ENCODE assay signal across 17 cellular contexts in the genomic region with DNA sequence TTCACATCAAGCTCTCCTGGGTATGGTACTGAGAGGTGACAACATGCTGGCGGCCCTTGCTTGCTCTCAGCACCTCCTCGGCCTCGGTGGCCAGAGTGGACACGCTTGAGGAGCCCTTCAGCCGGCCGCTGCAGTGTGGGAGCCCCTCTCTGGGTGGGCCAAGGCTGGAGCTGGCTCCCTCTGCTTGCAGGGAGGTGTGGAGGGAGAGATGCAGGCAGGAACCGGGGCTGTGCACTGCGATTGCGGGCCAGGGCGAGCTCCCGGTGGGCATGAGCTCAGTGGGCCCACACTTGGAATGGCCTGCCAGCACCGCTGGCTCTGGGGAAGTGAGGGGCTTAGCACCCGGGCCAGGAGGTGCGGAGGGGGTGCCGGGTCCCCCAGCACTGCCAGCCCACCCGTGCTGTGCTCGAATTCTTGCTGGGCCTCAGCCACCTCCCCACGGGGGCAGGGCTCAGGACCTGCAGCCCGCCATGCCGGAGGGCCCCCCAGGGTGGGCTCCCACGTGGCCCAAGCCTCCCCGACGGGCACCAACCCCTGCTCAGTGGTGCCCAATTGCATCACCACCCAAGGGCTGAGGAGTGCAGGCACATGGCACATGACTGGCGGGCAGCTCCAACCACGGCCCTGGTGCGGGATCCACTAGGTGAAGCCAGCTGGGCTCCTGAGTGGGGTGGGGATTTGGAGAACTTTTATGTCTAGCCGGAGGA.
A peak's percentile ranks its signal among the peaks of the same experiment; 100 is the strongest.
DNase-seq lines count a peak whose midpoint lies in the region; ATAC-seq, FAIRE-seq and TF ChIP-seq lines count a peak whose summit lies in the region.
"Had no signal": no experiment of that assay in that cellular context is flagged by ENCODE, and none has a peak within 500 bp of the region (broad histone marks: within the 10 kb centered on the region; RNA-seq: fewer than 3 reads in every experiment).

No MANE protein-coding gene starts in this region.

- H3K27ac ChIP-seq in RWPE2 (ENCODE audit: poor library complexity, severe bottlenecking), result no peak overlapping the region
- no peak overlapping the region for H3K27ac ChIP-seq in osteoblast (ENCODE audit: low read depth, low read length)
- H3K27ac ChIP-seq: C4-2B, GM23248 had no signal

- no peak overlapping the region for H3K4me3 Mint-ChIP-seq in type B pancreatic cell
- H3K4me3 Mint-ChIP-seq: CD8-positive, alpha-beta T cell had no signal

- H2AFZ ChIP-seq in osteoblast (ENCODE audit: low read length), result no peak overlapping the region
- H2AFZ ChIP-seq: GM23248 had no signal

- H3K79me2 ChIP-seq in osteoblast (ENCODE audit: insufficient read depth, low read length), result no peaks in the 10 kb centered on the region

- H3K4me1 ChIP-seq in RWPE2 (ENCODE audit: insufficient read depth, poor library complexity, severe bottlenecking) (no peaks in the 10 kb centered on the region), osteoblast (ENCODE audit: insufficient read depth, low read length) (no peaks in the 10 kb centered on the region)
- H3K4me1 ChIP-seq: HAP-1 had no signal

- H3K9me3 ChIP-seq in RWPE2 (ENCODE audit: severe bottlenecking), result no peaks in the 10 kb centered on the region
- no peaks in the 10 kb centered on the region for H3K9me3 ChIP-seq in osteoblast (ENCODE audit: low read depth, low read length)
- H3K9me3 ChIP-seq: HAP-1 had no signal

- peak; percentile 1 for DNase-seq in GM12892 (ENCODE audit: insufficient read length)
- DNase-seq in RWPE2 (ENCODE audit: low spot score), result peak; percentile 39
- peak; percentile 31 for DNase-seq in osteoblast (ENCODE audit: insufficient read length, low spot score, missing footprints)
- peak; percentile 68 for DNase-seq in type B pancreatic cell (ENCODE audit: extremely low spot score, unreplicated experiment)
- no peak for DNase-seq in CD1c-positive myeloid dendritic cell (ENCODE audit: extremely low spot score)
- no peak for DNase-seq in hippocampal formation (lab: John Stamatoyannopoulos, UW)
- DNase-seq in activated naive CD4-positive, alpha-beta T cell treated with anti-CD3 and anti-CD28 coated beads, Interleukin-2, amount 50 U/mL, for 16 hours, result no peak
- DNase-seq: ACHN; Calu3; CD8-positive, alpha-beta T cell; DMS79 treated with DMSO at 0.1 percent for 48 hours; GF-D8; GM23248 had no signal

- FAIRE-seq in GM12892 (lab: Jason Lieb, UNC), result no peak
- FAIRE-seq: A204.1, GM19239 had no signal

- H3K36me3 Mint-ChIP-seq in type B pancreatic cell, result no peaks in the 10 kb centered on the region
- H3K36me3 Mint-ChIP-seq: CD8-positive, alpha-beta T cell had no signal

- TF ChIP-seq CTCF in RWPE2 (IDR thresholded peaks at IDR 0.05; ENCODE audit: poor library complexity, severe bottlenecking) (no peak), osteoblast (IDR thresholded peaks at IDR 0.05; ENCODE audit: extremely low read depth, low read depth, low read length) (no peak), type B pancreatic cell (conservative IDR thresholded peaks at IDR 0.05) (no peak)

- H3K4me3 ChIP-seq in RWPE2 (ENCODE audit: severe bottlenecking) (no peak overlapping the region), osteoblast (ENCODE audit: insufficient read depth, low read length) (no peak overlapping the region)
- H3K4me3 ChIP-seq: GM23248, HAP-1 had no signal

- no peaks in the 10 kb centered on the region for H3K27me3 ChIP-seq in RWPE2 (ENCODE audit: insufficient read depth, poor library complexity, severe bottlenecking)
- H3K27me3 ChIP-seq in osteoblast (ENCODE audit: insufficient read depth, low read length), result no peaks in the 10 kb centered on the region

- no peaks in the 10 kb centered on the region for H3K27me3 Mint-ChIP-seq in type B pancreatic cell

- no peaks in the 10 kb centered on the region for H4K20me1 ChIP-seq in osteoblast (ENCODE audit: insufficient read depth, low read length)

- no peak for TF ChIP-seq POLR2A in GM12892 (IDR thresholded peaks at IDR 0.05; ENCODE audit: low read depth, low read length)

- H3K4me1 Mint-ChIP-seq in type B pancreatic cell (ENCODE audit: unreplicated experiment), result peaks cover 4% of the 10 kb centered on the region

- no peak overlapping the region for H3K4me2 ChIP-seq in osteoblast (ENCODE audit: insufficient read depth, low read length)

- no peak overlapping the region for H3K27ac Mint-ChIP-seq in type B pancreatic cell
- H3K27ac Mint-ChIP-seq: CD8-positive, alpha-beta T cell had no signal

- no peak for ATAC-seq in RWPE2 (ENCODE audit: low read depth)
- ATAC-seq: CD8-positive, alpha-beta T cell had no signal

- H3K36me3 ChIP-seq in RWPE2 (ENCODE audit: low read depth) (no peaks in the 10 kb centered on the region), osteoblast (ENCODE audit: insufficient read depth, low read length) (no peaks in the 10 kb centered on the region)
- H3K36me3 ChIP-seq: HAP-1 had no signal

- H3K9me3 Mint-ChIP-seq in type B pancreatic cell, result peaks cover 4% of the 10 kb centered on the region

Comparison
In these comparisons a context has a peak if more than half of its experiments do, and no peak if none do; other contexts are left out.
1. DNase-seq: peak in GM12892 (single experiment), RWPE2 (single experiment), osteoblast (single experiment) and type B pancreatic cell (single experiment); none in CD1c-positive myeloid dendritic cell (single experiment), hippocampal formation (0 of 2) and activated naive CD4-positive, alpha-beta T cell treated with anti-CD3 and anti-CD28 coated beads, Interleukin-2, amount 50 U/mL, for 16 hours (single experiment).